In genomic region chr12:65556676-65557424, GRCh38 we compare ENCODE assay signal across 8 cellular contexts.
DNase-seq lines count a peak whose midpoint lies in the region; ATAC-seq and TF ChIP-seq lines count a peak whose summit lies in the region.

No MANE protein-coding gene starts in this region.

- intact Hi-C loops in colonic mucosa (cut with DNase I) = loop anchor here (5.0 kb wide), 1 partner anchor 115 kb away; no protein-coding TSS in a partner anchor

- H3K9me3 ChIP-seq in colonic mucosa (no peaks in the 10 kb centered on the region), liver (ENCODE audit: control insufficient read depth in 4 of 4, low read length in 3 of 4) (no peaks in the 10 kb centered on the region)

- H3K27ac ChIP-seq in colonic mucosa (no peak overlapping the region), liver (ENCODE audit: low read depth in 1 of 2, low read length in 2 of 2) (no peak overlapping the region)

- peak; percentile 95 for TF ChIP-seq CTCF in AG09309 (IDR thresholded peaks at IDR 0.05; ENCODE audit: control insufficient read depth, insufficient read depth, low read depth, low read length, missing control alignments)
- TF ChIP-seq CTCF in colonic mucosa (IDR thresholded peaks at IDR 0.05) = peak; percentile 87
- TF ChIP-seq CTCF in liver (IDR thresholded peaks at IDR 0.05; ENCODE audit: low read depth, low read length, missing input control) = peak; percentile 83

- no peak overlapping the region for H3K4me3 ChIP-seq in AG09309 (ENCODE audit: control insufficient read depth, low read depth, low read length)
- H3K4me3 ChIP-seq in colonic mucosa = no peak overlapping the region
- H3K4me3 ChIP-seq in liver (ENCODE audit: low read depth in 1 of 3, low read length in 3 of 3) = no peak overlapping the region

- no peaks in the 10 kb centered on the region for H3K36me3 ChIP-seq in colonic mucosa
- no peaks in the 10 kb centered on the region for H3K36me3 ChIP-seq in liver (ENCODE audit: control insufficient read depth in 4 of 4, insufficient read depth in 3 of 4, low read depth in 1 of 4, low read length in 3 of 4)

- WGBS in liver = 24% methylated on average over 22 of the region's 22 CpGs

- no peaks in the 10 kb centered on the region for H3K27me3 ChIP-seq in colonic mucosa
- H3K27me3 ChIP-seq in liver (ENCODE audit: control insufficient read depth in 4 of 4, insufficient read depth in 4 of 4, low read length in 3 of 4) = peaks cover 0 to 4% (median 0%) of the 10 kb centered on the region in 4 donors

- DNase-seq in AG09309 (ENCODE audit: low read depth) (no peak), NCI-H345 treated with DMSO at 0.1 percent for 48 hours (lab: John Stamatoyannopoulos, UW; ENCODE audit: unreplicated experiment) (peak; percentile 50), colonic mucosa (peak; percentile 82)
- DNase-seq in activated CD4-positive, alpha-beta T cell treated with anti-CD3 and anti-CD28 coated beads for 4 hours = peak; percentile 25 to 53
- DNase-seq in stimulated activated CD4-positive, alpha-beta T cell treated with anti-CD3 and anti-CD28 coated beads, TNF-alpha, amount 100 ng/mL, for 4 hours (ENCODE audit: low read depth in 3 of 3) = peak; percentile 17 to 47 (median 37)

- TF ChIP-seq RAD21 in liver (IDR thresholded peaks at IDR 0.05) = peak; percentile 91 to 97

- H3K4me1 ChIP-seq in colonic mucosa (no peaks in the 10 kb centered on the region), liver (ENCODE audit: control insufficient read depth in 4 of 4, insufficient read depth in 4 of 4, low read length in 3 of 4) (peaks cover 0 to 5% (median 1%) of the 10 kb centered on the region in 4 donors)

- H3K9ac ChIP-seq in colonic mucosa (ENCODE audit: low read depth in 2 of 2, low read length in 2 of 2) = no peak overlapping the region
- H3K9ac ChIP-seq in liver (ENCODE audit: low read depth in 1 of 2, low read length in 2 of 2) = no peak overlapping the region

- peak; percentile 98 for ATAC-seq in GM18858 (IDR thresholded peaks at IDR 0.05; ENCODE audit: unreplicated experiment)
- peak; percentile 85 for ATAC-seq in HG03060 (IDR thresholded peaks at IDR 0.05; ENCODE audit: low read depth, unreplicated experiment)

TF ChIP-seq in liver, 16 proteins besides CTCF, POLR2A, EP300 and RAD21:
- peak; percentile 51 for TF ChIP-seq YY1 (IDR thresholded peaks at IDR 0.05)
- no peak for TF ChIP-seq HNF4G (IDR thresholded peaks at IDR 0.05)
- no peak for TF ChIP-seq FOXA1 (IDR thresholded peaks at IDR 0.05)
- TF ChIP-seq TAF1 (conservative IDR thresholded peaks at IDR 0.05) = no peak
TF ChIP-seq in liver: peak in this region for 1.
